1 cellular context compared by ENCODE assay signal in genomic region chr9:124441291-124441690, GRCh38.
TF ChIP-seq lines count a peak whose summit lies in the region.

No MANE protein-coding gene starts in this region.

TF ChIP-seq in HepG2, 621 proteins besides CTCF, POLR2A, EP300 and RAD21:
- TF ChIP-seq ZNF710 (CRISPR knock-in tag; IDR thresholded peaks at IDR 0.05; ENCODE audit: borderline replicate concordance) (no peak), REL (CRISPR knock-in tag; conservative IDR thresholded peaks at IDR 0.05) (no peak), ZNF512 (CRISPR knock-in tag; IDR thresholded peaks at IDR 0.05) (no peak), BCL6 (CRISPR knock-in tag; IDR thresholded peaks at IDR 0.05) (no peak), ISL2 (CRISPR knock-in tag; IDR thresholded peaks at IDR 0.05) (no peak), ZNF572 (CRISPR knock-in tag; IDR thresholded peaks at IDR 0.05) (no peak), ZSCAN25 (CRISPR knock-in tag; IDR thresholded peaks at IDR 0.05) (no peak), MTF2 (CRISPR knock-in tag; IDR thresholded peaks at IDR 0.05; ENCODE audit: borderline replicate concordance) (no peak), ZBTB39 (CRISPR knock-in tag; IDR thresholded peaks at IDR 0.05) (no peak), ZNF891 (CRISPR knock-in tag; IDR thresholded peaks at IDR 0.05) (no peak), ZNF317 (CRISPR knock-in tag; IDR thresholded peaks at IDR 0.05) (no peak), CENPT (CRISPR knock-in tag; IDR thresholded peaks at IDR 0.05; ENCODE audit: low read depth) (no peak), NAIF1 (CRISPR knock-in tag; IDR thresholded peaks at IDR 0.05; ENCODE audit: borderline replicate concordance) (no peak)
